In the genomic region with DNA sequence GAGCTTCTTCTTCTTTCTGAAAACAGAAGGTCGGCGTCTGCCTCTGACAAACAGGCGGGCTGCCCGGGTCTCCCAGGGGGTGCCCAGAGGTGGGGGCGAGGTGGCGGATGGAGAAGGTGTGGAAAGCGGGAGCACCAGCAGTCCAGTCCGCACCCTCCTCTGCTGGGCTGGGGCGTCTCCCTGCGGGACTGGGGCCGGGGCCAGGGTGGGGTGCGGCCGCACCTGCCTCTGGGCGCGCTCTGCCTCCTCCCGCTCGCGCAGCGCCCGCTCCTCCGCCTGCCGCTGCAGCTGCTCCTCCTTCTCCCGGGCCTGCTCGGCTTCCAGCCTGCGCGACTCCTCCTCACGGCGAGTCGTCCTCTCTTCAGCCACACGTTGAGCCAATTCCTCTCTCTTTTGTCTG, we compare ENCODE assay signal across 27 cellular contexts.
"Had no signal": no experiment of that assay in that cellular context is flagged by ENCODE, and none has a peak within 500 bp of the region (broad histone marks: within the 10 kb centered on the region; RNA-seq: fewer than 3 reads in every experiment).

No MANE protein-coding gene starts in this region.

- H3K4me3 Mint-ChIP-seq: endodermal cell, memory B cell, natural killer cell had no signal

- H3K4me1 Mint-ChIP-seq: endodermal cell had no signal

- H3K36me3 ChIP-seq: heart left ventricle, uterus had no signal

- H3K9me3 Mint-ChIP-seq: endodermal cell, memory B cell, natural killer cell had no signal

- H3K79me2 ChIP-seq: hepatocyte, parathyroid adenoma had no signal

- ATAC-seq: foreskin keratinocyte, gastroesophageal sphincter, heart left ventricle, left lobe of liver, natural killer cell had no signal

- H3K27ac Mint-ChIP-seq: memory B cell, natural killer cell, progenitor cell of endocrine pancreas had no signal

- DNase-seq: cortex of kidney; effector CD8-positive, alpha-beta T cell; endodermal cell; foreskin keratinocyte; heart left ventricle; kidney; natural killer cell; right lobe of liver; small intestine; stimulated activated CD4-positive, alpha-beta T cell treated with anti-CD3 and anti-CD28 coated beads, Interleukin-15, amount 100 ng/mL, for 24 hours; stimulated activated CD4-positive, alpha-beta T cell treated with anti-CD3 and anti-CD28 coated beads, Interleukin-2, amount 100 ng/mL, for 48 hours; stimulated activated naive CD4-positive, alpha-beta T cell; substantia nigra; testis; uterus had no signal

- H3K4me1 ChIP-seq: foreskin keratinocyte, gastroesophageal sphincter, right lobe of liver, testis, upper lobe of left lung, uterus had no signal

- H3K27me3 ChIP-seq: esophagus muscularis mucosa, foreskin keratinocyte, gastroesophageal sphincter, heart left ventricle, hepatocyte, neutrophil, right lobe of liver, testis, tibial nerve, upper lobe of left lung, uterus had no signal

- H3K36me3 Mint-ChIP-seq: natural killer cell had no signal

- H3K27ac ChIP-seq: epithelial cell of prostate, esophagus muscularis mucosa, foreskin keratinocyte, gastroesophageal sphincter, heart left ventricle, hepatocyte, neutrophil, parathyroid adenoma, right lobe of liver, testis, tibial nerve, upper lobe of left lung, uterus had no signal

- H3K9ac ChIP-seq: parathyroid adenoma had no signal

- H3K4me2 ChIP-seq: hepatocyte had no signal

- H2AFZ ChIP-seq: hepatocyte, parathyroid adenoma had no signal

- H3K9me3 ChIP-seq: esophagus muscularis mucosa, gastroesophageal sphincter, heart left ventricle, neutrophil, right lobe of liver, testis, tibial nerve, upper lobe of left lung, uterus had no signal

- H3K4me3 ChIP-seq: esophagus muscularis mucosa, gastroesophageal sphincter, heart left ventricle, hepatocyte, lung, right lobe of liver, tibial nerve, upper lobe of left lung, uterus had no signal

- H3K27me3 Mint-ChIP-seq: memory B cell, progenitor cell of endocrine pancreas had no signal
